ENCODE assay signal across 29 cellular contexts in the genomic region with DNA sequence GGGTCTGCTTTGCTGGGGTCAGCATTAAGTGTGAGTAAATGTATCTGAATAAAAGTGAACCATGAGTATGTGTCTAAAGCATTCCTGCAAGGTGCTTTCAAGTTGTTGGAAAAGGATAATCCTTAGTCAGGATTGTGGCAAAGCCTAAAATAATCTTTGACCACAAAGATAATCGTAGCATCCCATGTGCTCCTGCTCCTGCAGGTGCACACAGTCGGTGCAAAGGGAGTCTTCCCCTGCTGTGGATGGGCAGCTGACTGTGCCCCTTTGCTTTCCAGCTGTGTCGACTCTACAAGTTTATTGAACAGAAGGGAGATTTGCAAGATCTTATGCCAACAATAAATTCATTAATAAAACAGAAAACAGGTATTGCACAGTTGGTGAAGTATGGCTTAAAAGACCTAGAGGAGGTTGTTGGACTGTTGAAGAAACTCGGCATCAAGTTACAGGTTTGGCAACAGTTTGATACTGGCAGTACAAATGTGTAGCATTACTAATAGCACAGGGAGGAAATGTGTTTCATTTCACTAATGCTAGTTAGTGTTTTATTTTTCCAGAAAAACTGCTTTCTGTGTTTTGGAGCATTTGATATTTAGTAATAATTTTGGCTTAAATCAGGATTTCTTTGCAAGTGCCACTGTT. TPM values are rescaled to one million over a fixed set of nuclear protein-coding genes. Genes with fewer than 3 reads are reported as not detected.
DNase-seq lines count a peak whose midpoint lies in the region; ATAC-seq, FAIRE-seq and TF ChIP-seq lines count a peak whose summit lies in the region.
"Had no signal": no experiment of that assay in that cellular context is flagged by ENCODE, and none has a peak within 500 bp of the region (broad histone marks: within the 10 kb centered on the region; RNA-seq: fewer than 3 reads in every experiment).

No MANE protein-coding gene starts in this region.

- no peaks in the 10 kb centered on the region for H3K4me1 Mint-ChIP-seq in natural killer cell
- H3K4me1 Mint-ChIP-seq: activated CD4-positive, alpha-beta memory T cell treated with anti-CD3 and anti-CD28 coated beads, Interleukin-2, amount 10 ng/mL, durations not matched to agents 7 days and 5 days; activated T-helper 17 cell treated with anti-CD3 and anti-CD28 coated beads, Interleukin-2, amount 50 U/mL, for 72 hours; T-helper 17 cell had no signal

- H3K4me1 ChIP-seq in IMR-90 (ENCODE audit: control insufficient read depth, insufficient read depth, low read length): peaks cover 5% of the 10 kb centered on the region
- H3K4me1 ChIP-seq: esophagus muscularis mucosa, lower lobe of right lung, parathyroid adenoma, upper lobe of left lung had no signal

- H3K79me1 ChIP-seq in IMR-90 (ENCODE audit: low read depth in 1 of 2, low read length in 2 of 2): peaks cover 1 to 6% of the 10 kb centered on the region in 2 experiments; a peak in 1 of 4 replicates

- WGBS in IMR-90 (ENCODE audit: extremely low coverage in 2 of 2, insufficient read length in 1 of 2), 2 experiments: no CpG with 5 or more reads among the region's 4 CpGs

- H3K56ac ChIP-seq in IMR-90 (ENCODE audit: extremely low read depth, insufficient read depth, low read length): no peak overlapping the region

- peak; percentile 27 for FAIRE-seq in islet of Langerhans (lab: Jason Lieb, UNC)

- H2AFZ ChIP-seq in IMR-90 (replicated peaks; ENCODE audit: low read length, poor library complexity): no peak overlapping the region
- H2AFZ ChIP-seq: parathyroid adenoma had no signal

- H3K27ac Mint-ChIP-seq in natural killer cell: no peak overlapping the region
- H3K27ac Mint-ChIP-seq: activated CD4-positive, alpha-beta memory T cell treated with anti-CD3 and anti-CD28 coated beads, Interleukin-2, amount 10 ng/mL, durations not matched to agents 7 days and 5 days; activated T-helper 17 cell treated with anti-CD3 and anti-CD28 coated beads, Interleukin-2, amount 50 U/mL, for 72 hours; dendritic cell treated with granulocyte-macrophage colony-stimulating factor and Interleukin-4, amounts not matched to agents 40 ng/mL and 50 ng/mL, for 4 days; stimulated activated naive B cell treated with anti-CD40 and anti-IgM and Interleukin-4, amounts not matched to agents 10 μg/mL and 1 μg/mL and 100 μg/mL, for 72 hours; T-helper 17 cell had no signal

- in situ Hi-C loops in IMR-90 (cut with MboI; ENCODE audit: low sequenced_read_pairs): no loop called here

- H4K8ac ChIP-seq in IMR-90 (ENCODE audit: low read depth in 2 of 2, low read length in 2 of 2): no peak overlapping the region

- no peak for TF ChIP-seq CTCF in AG09319 (IDR thresholded peaks at IDR 0.05; ENCODE audit: low read depth, low read length)
- TF ChIP-seq CTCF in IMR-90 (conservative IDR thresholded peaks at IDR 0.05; ENCODE audit: low read depth, low read length): no peak
- no peak for TF ChIP-seq CTCF in cardiac fibroblast (IDR thresholded peaks at IDR 0.05; ENCODE audit: low read depth, low read length)
- no peak for TF ChIP-seq CTCF in natural killer cell (IDR thresholded peaks at IDR 0.05)

- H3K4me3 ChIP-seq in IMR-90 (ENCODE audit: insufficient read depth, low read depth, low read length): no peak overlapping the region
- no peak overlapping the region for H3K4me3 ChIP-seq in cardiac fibroblast (replicated peaks in 1 of 2; ENCODE audit: low read depth in 2 of 2, low read length in 2 of 2)
- H3K4me3 ChIP-seq: esophagus muscularis mucosa, lower lobe of right lung, SK-N-MC, upper lobe of left lung had no signal

- H4K20me1 ChIP-seq in IMR-90 (ENCODE audit: insufficient read depth, low read length): no peaks in the 10 kb centered on the region

- H3K27ac ChIP-seq in IMR-90 (ENCODE audit: insufficient read depth, low read length): no peak overlapping the region
- H3K27ac ChIP-seq: esophagus muscularis mucosa, lower lobe of right lung, parathyroid adenoma, RWPE1, SK-N-MC, upper lobe of left lung had no signal

- H3K14ac ChIP-seq in IMR-90 (replicated peaks; ENCODE audit: low read depth, low read length): no peak overlapping the region

- peaks cover 23% of the 10 kb centered on the region for H3K36me3 Mint-ChIP-seq in natural killer cell

- H3K9me1 ChIP-seq in IMR-90 (ENCODE audit: insufficient read depth, low read length): no peaks in the 10 kb centered on the region

- CTCF ChIA-PET in IMR-90 (lab: Yijun Ruan, JAX): no interaction called here

- H3K4me3 Mint-ChIP-seq in natural killer cell: no peak overlapping the region
- H3K4me3 Mint-ChIP-seq: activated CD4-positive, alpha-beta memory T cell treated with anti-CD3 and anti-CD28 coated beads, Interleukin-2, amount 10 ng/mL, durations not matched to agents 7 days and 5 days; activated T-helper 17 cell treated with anti-CD3 and anti-CD28 coated beads, Interleukin-2, amount 50 U/mL, for 72 hours; dendritic cell treated with granulocyte-macrophage colony-stimulating factor and Interleukin-4, amounts not matched to agents 40 ng/mL and 50 ng/mL, for 4 days; neural crest cell; stimulated activated naive B cell treated with anti-CD40 and anti-IgM and Interleukin-4, amounts not matched to agents 10 μg/mL and 1 μg/mL and 100 μg/mL, for 72 hours; T-helper 17 cell had no signal

- dilution Hi-C loops in IMR-90 (cut with HindIII; ENCODE audit: low sequenced_read_pairs, unreplicated experiment): no loop called here

- no peak overlapping the region for H2BK20ac ChIP-seq in IMR-90 (ENCODE audit: low read depth, low read length)

- intact Hi-C loops in IMR-90 (cut with micrococcal nuclease): no loop called here
- intact Hi-C loops in natural killer cell (cut with micrococcal nuclease): no loop called here

- no peak overlapping the region for H3K4me2 ChIP-seq in IMR-90 (ENCODE audit: low read depth, low read length)

- no peaks in the 10 kb centered on the region for H3K9me3 Mint-ChIP-seq in natural killer cell

- BruUV-seq in IMR-90 (replicated peaks; lab: Mats Ljungman, UMichigan): no TSS peak

- H4K91ac ChIP-seq in IMR-90 (ENCODE audit: insufficient read depth, low read depth, low read length): no peak overlapping the region

- H3K18ac ChIP-seq in IMR-90 (ENCODE audit: low read depth, low read length): no peak overlapping the region

- ATAC-seq in IMR-90 (ENCODE audit: low read depth) (peak; percentile 67), HG03039 (IDR thresholded peaks at IDR 0.05; ENCODE audit: unreplicated experiment) (no peak), natural killer cell (no peak)
- ATAC-seq: activated T-helper 17 cell treated with anti-CD3 and anti-CD28 coated beads, Interleukin-2, amount 50 U/mL, for 72 hours; lower lobe of right lung; sciatic nerve; stimulated activated naive B cell treated with anti-CD40 and anti-IgM and Interleukin-4, amounts not matched to agents 10 μg/mL and 1 μg/mL and 100 μg/mL, for 72 hours; T-helper 17 cell had no signal

- no peaks in the 10 kb centered on the region for H3K27me3 Mint-ChIP-seq in natural killer cell (ENCODE audit: low read depth in 2 of 2)
- H3K27me3 Mint-ChIP-seq: activated CD4-positive, alpha-beta memory T cell treated with anti-CD3 and anti-CD28 coated beads, Interleukin-2, amount 10 ng/mL, durations not matched to agents 7 days and 5 days; activated T-helper 17 cell treated with anti-CD3 and anti-CD28 coated beads, Interleukin-2, amount 50 U/mL, for 72 hours; dendritic cell treated with granulocyte-macrophage colony-stimulating factor and Interleukin-4, amounts not matched to agents 40 ng/mL and 50 ng/mL, for 4 days; stimulated activated naive B cell treated with anti-CD40 and anti-IgM and Interleukin-4, amounts not matched to agents 10 μg/mL and 1 μg/mL and 100 μg/mL, for 72 hours; T-helper 17 cell had no signal

- H3K36me3 ChIP-seq in IMR-90 (ENCODE audit: control insufficient read depth, insufficient read depth, low read length): peaks cover 50% of the 10 kb centered on the region

- no peak for TF ChIP-seq POLR2A in IMR-90 (IDR thresholded peaks at IDR 0.05; ENCODE audit: low read depth, low read length)

- no peak overlapping the region for H3K9ac ChIP-seq in IMR-90 (ENCODE audit: low read depth, low read length)
- H3K9ac ChIP-seq: parathyroid adenoma had no signal

- H2AK5ac ChIP-seq in IMR-90 (ENCODE audit: low read depth, low read length): no peak overlapping the region

- H2BK5ac ChIP-seq in IMR-90 (ENCODE audit: low read depth, low read length, poor library complexity, severe bottlenecking): peak overlapping the region; percentile 20

- no peaks in the 10 kb centered on the region for H3K27me3 ChIP-seq in IMR-90 (ENCODE audit: control insufficient read depth, insufficient read depth, low read length)
- H3K27me3 ChIP-seq: esophagus muscularis mucosa, upper lobe of left lung had no signal

- H2BK15ac ChIP-seq in IMR-90 (ENCODE audit: low read depth, low read length): no peak overlapping the region

- peaks cover 8% of the 10 kb centered on the region for H3K9me3 ChIP-seq in IMR-90 (ENCODE audit: control insufficient read depth, insufficient read depth, low read length)

- TF ChIP-seq RAD21 in IMR-90 (IDR thresholded peaks at IDR 0.05; ENCODE audit: low read length): no peak

- no peak overlapping the region for H3K23ac ChIP-seq in IMR-90 (ENCODE audit: low read depth, low read length)

- H2AK9ac ChIP-seq in IMR-90 (replicated peaks; ENCODE audit: low read depth, low read length, poor library complexity): no peak overlapping the region

- no peak overlapping the region for H3K4ac ChIP-seq in IMR-90 (ENCODE audit: low read depth, low read length)

- DNase-seq in AG09319 (ENCODE audit: extremely low read depth, low read depth) (peak; percentile 34), IMR-90 (peak; percentile 72), cardiac fibroblast (ENCODE audit: low read depth in 2 of 2) (peak; percentile 36 to 57), natural killer cell (no peak), retina (no peak)
- DNase-seq: activated CD4-positive, alpha-beta memory T cell treated with anti-CD3 and anti-CD28 coated beads, Interleukin-2, amount 10 ng/mL, durations not matched to agents 7 days and 5 days; activated CD4-positive, CD25-positive, alpha-beta regulatory T cell treated with anti-CD3 and anti-CD28 coated beads, Interleukin-2, amount 50 U/mL, for 72 hours; activated naive CD4-positive, alpha-beta T cell treated with anti-CD3 and anti-CD28 coated beads, Interleukin-2, amount 50 U/mL, for 16 hours; aorta; central memory CD4-positive, alpha-beta T cell; EL; H7; head of caudate nucleus; lower lobe of right lung; NCI-H2029; NCI-H82; stimulated activated naive B cell treated with anti-CD40 and anti-IgM and Interleukin-4, amounts not matched to agents 10 μg/mL and 1 μg/mL and 100 μg/mL, for 72 hours; T-helper 17 cell; upper lobe of left lung had no signal

- POLR2A ChIA-PET in IMR-90 (lab: Charles Lee; ENCODE audit: unreplicated experiment): no interaction called here

- no peak overlapping the region for H4K5ac ChIP-seq in IMR-90 (ENCODE audit: low read depth, low read length)

- no peak overlapping the region for H2BK120ac ChIP-seq in IMR-90 (ENCODE audit: low read depth, low read length)

TF ChIP-seq in IMR-90, 13 proteins besides CTCF, POLR2A, EP300 and RAD21 (continues in another document):
- TF ChIP-seq NFE2L2 (IDR thresholded peaks at IDR 0.05; ENCODE audit: low read depth, low read length) (no peak), RFX5 (IDR thresholded peaks at IDR 0.05; ENCODE audit: low read depth, low read length) (no peak)

RNA-seq across cellular contexts. Expression of gene SRP14, which starts 22.6 kb away (rescaled TPM):
- total RNA-seq in IMR-90 (2012; rRNA removed) (106 and 205 TPM in 2 replicates), natural killer cell (100 to 1,000 TPM; 126 to 143 (median 127) TPM)
- polyA plus RNA-seq in IMR-90 (2012; rRNA removed): 295 and 296 TPM in 2 replicates
- 198 and 487 TPM in 2 replicates for polyA plus RNA-seq in IMR-90 (2012; cell fraction: cytosol; rRNA removed)
- polyA plus RNA-seq in IMR-90 (2012; cell fraction: nucleus; rRNA removed; ENCODE audit: low replicate concordance): 41.4 and 203 TPM in 2 replicates

Comparison
In these comparisons a context has a peak if more than half of its experiments do, and no peak if none do; other contexts are left out.
1. DNase-seq: peak in AG09319 (single experiment), IMR-90 (single experiment) and cardiac fibroblast (2 of 2); none in natural killer cell (single experiment) and retina (single experiment).